ENCODE assay signal across 27 cellular contexts in genomic region chr9:124726886-124727285, GRCh38. TPM values are rescaled to one million over a fixed set of nuclear protein-coding genes. Genes with fewer than 3 reads are reported as not detected.
"Had no signal": no experiment of that assay in that cellular context is flagged by ENCODE, and none has a peak within 500 bp of the region (broad histone marks: within the 10 kb centered on the region; RNA-seq: fewer than 3 reads in every experiment).

No MANE protein-coding gene starts in this region.

- H3K9me3 ChIP-seq: colonic mucosa, gastrocnemius medialis, psoas muscle, sigmoid colon, testis, tibial artery, upper lobe of left lung had no signal

- H3K9me3 Mint-ChIP-seq: dendritic cell treated with granulocyte-macrophage colony-stimulating factor and Interleukin-4, amounts not matched to agents 40 ng/mL and 50 ng/mL, for 4 days; endodermal cell; naive thymus-derived CD4-positive, alpha-beta T cell; nephron progenitor cell; stimulated activated memory B cell treated with anti-CD40 and anti-IgM and Interleukin-4, amounts not matched to agents 10 μg/mL and 1 μg/mL and 100 μg/mL, for 72 hours had no signal

- H3K27ac Mint-ChIP-seq: dendritic cell treated with granulocyte-macrophage colony-stimulating factor and Interleukin-4, amounts not matched to agents 40 ng/mL and 50 ng/mL, for 4 days; naive thymus-derived CD4-positive, alpha-beta T cell; nephron progenitor cell; stimulated activated memory B cell treated with anti-CD40 and anti-IgM and Interleukin-4, amounts not matched to agents 10 μg/mL and 1 μg/mL and 100 μg/mL, for 72 hours had no signal

- H3K36me3 Mint-ChIP-seq: naive thymus-derived CD4-positive, alpha-beta T cell; stimulated activated memory B cell treated with anti-CD40 and anti-IgM and Interleukin-4, amounts not matched to agents 10 μg/mL and 1 μg/mL and 100 μg/mL, for 72 hours had no signal

- H3K4me3 Mint-ChIP-seq: dendritic cell treated with granulocyte-macrophage colony-stimulating factor and Interleukin-4, amounts not matched to agents 40 ng/mL and 50 ng/mL, for 4 days; endodermal cell; naive thymus-derived CD4-positive, alpha-beta T cell; nephron progenitor cell; stimulated activated memory B cell treated with anti-CD40 and anti-IgM and Interleukin-4, amounts not matched to agents 10 μg/mL and 1 μg/mL and 100 μg/mL, for 72 hours had no signal

- H3K27ac ChIP-seq: colonic mucosa, gastrocnemius medialis, psoas muscle, sigmoid colon, testis, tibial artery, upper lobe of left lung had no signal

- H3K4me3 ChIP-seq: colonic mucosa, gastrocnemius medialis, lung, psoas muscle, sigmoid colon, testis, tibial artery, upper lobe of left lung had no signal

- ATAC-seq: gastrocnemius medialis; left lobe of liver; naive thymus-derived CD4-positive, alpha-beta T cell; psoas muscle; right cardiac atrium; stimulated activated memory B cell treated with anti-CD40 and anti-IgM and Interleukin-4, amounts not matched to agents 10 μg/mL and 1 μg/mL and 100 μg/mL, for 72 hours; stimulated activated naive CD8-positive, alpha-beta T cell treated with anti-CD3 and anti-CD28 coated beads, Interleukin-15, Interleukin-2, amounts not matched to agents 100 U/mL and 50 U/mL, for 24 hours had no signal

- DNase-seq: colonic mucosa; effector CD8-positive, alpha-beta T cell; endodermal cell; erythroblast; foreskin fibroblast; gastrocnemius medialis; head of caudate nucleus; kidney; mesenchymal stem cell; midbrain; naive thymus-derived CD4-positive, alpha-beta T cell; nephron progenitor cell; nucleus accumbens; psoas muscle; right cardiac atrium; sigmoid colon; stimulated activated CD4-positive, alpha-beta T cell treated with anti-CD3 and anti-CD28 coated beads, Interleukin-2, amount 100 ng/mL, for 24 hours; stimulated activated CD4-positive, alpha-beta T cell treated with anti-CD3 and anti-CD28 coated beads, Interleukin-4, amount 100 ng/mL, for 24 hours; stimulated activated naive CD8-positive, alpha-beta T cell treated with anti-CD3 and anti-CD28 coated beads, Interleukin-15, Interleukin-2, amounts not matched to agents 100 U/mL and 50 U/mL, for 24 hours; substantia nigra; testis; tibial artery; upper lobe of left lung had no signal

- H3K36me3 ChIP-seq: colonic mucosa, gastrocnemius medialis, sigmoid colon, tibial artery, upper lobe of left lung had no signal

- H3K27me3 Mint-ChIP-seq: dendritic cell treated with granulocyte-macrophage colony-stimulating factor and Interleukin-4, amounts not matched to agents 40 ng/mL and 50 ng/mL, for 4 days; stimulated activated memory B cell treated with anti-CD40 and anti-IgM and Interleukin-4, amounts not matched to agents 10 μg/mL and 1 μg/mL and 100 μg/mL, for 72 hours had no signal

- H3K4me1 ChIP-seq: colonic mucosa, tibial artery had no signal

- H3K27me3 ChIP-seq: colonic mucosa, gastrocnemius medialis, sigmoid colon, testis, tibial artery, upper lobe of left lung had no signal

- H3K4me1 Mint-ChIP-seq: naive thymus-derived CD4-positive, alpha-beta T cell; stimulated activated memory B cell treated with anti-CD40 and anti-IgM and Interleukin-4, amounts not matched to agents 10 μg/mL and 1 μg/mL and 100 μg/mL, for 72 hours had no signal

RNA-seq across cellular contexts. Expression of gene NR6A1, which starts 44.2 kb away (rescaled TPM):
- polyA plus RNA-seq: naive thymus-derived CD4-positive, alpha-beta T cell had no signal

RNA-seq across cellular contexts. Expression of gene OLFML2A, which starts 50.0 kb away (rescaled TPM):
- polyA plus RNA-seq: naive thymus-derived CD4-positive, alpha-beta T cell had no signal
